20 cellular contexts compared by ENCODE assay signal in the genomic region with DNA sequence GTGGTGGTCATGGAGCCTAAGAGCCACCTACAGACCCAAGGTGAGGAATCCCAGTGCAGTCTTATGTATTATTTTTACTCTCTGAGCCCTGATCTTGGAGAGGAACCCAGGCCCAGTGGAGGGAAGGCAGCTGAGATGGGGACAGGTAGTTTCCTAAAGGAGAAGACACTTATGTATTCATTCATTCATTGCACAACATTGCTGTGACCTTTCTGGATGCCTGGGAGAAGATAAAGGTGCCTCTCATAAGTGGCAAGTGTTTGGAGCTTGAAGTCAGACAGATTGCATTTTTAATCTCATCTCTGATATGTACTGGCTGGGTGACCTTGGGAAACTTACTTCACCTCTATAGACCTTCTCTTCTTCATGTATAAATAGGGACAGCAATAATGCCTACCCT.
DNase-seq lines count a peak whose midpoint lies in the region; ATAC-seq, FAIRE-seq and TF ChIP-seq lines count a peak whose summit lies in the region.
"Had no signal": no experiment of that assay in that cellular context is flagged by ENCODE, and none has a peak within 500 bp of the region (broad histone marks: within the 10 kb centered on the region; RNA-seq: fewer than 3 reads in every experiment).

No MANE protein-coding gene starts in this region.

- TF ChIP-seq EP300 in HepG2 (IDR thresholded peaks at IDR 0.05; ENCODE audit: low read depth in 2 of 2, low read length in 2 of 2) (no peak), HepG2 (CRISPR knock-in tag; IDR thresholded peaks at IDR 0.05; ENCODE audit: borderline replicate concordance) (no peak), K562 (IDR thresholded peaks at IDR 0.05; ENCODE audit: low read length) (no peak)

- in situ Hi-C loops in HepG2 (cut with HindIII; ENCODE audit: extremely low pct_ligation_motif_present, low pct_unique_long_range_greater_than_20kb): no loop called here
- in situ Hi-C loops in K562 (cut with MboI): no loop called here

- ATAC-seq in HepG2 (no peak), right lobe of liver (no peak), K562 (no peak), psoas muscle (no peak), HG02970 (IDR thresholded peaks at IDR 0.05; ENCODE audit: low FRiP score, unreplicated experiment) (no peak), lower lobe of right lung (no peak)
- ATAC-seq: CD8-positive, alpha-beta T cell; GM23338 had no signal

- H3K36me3 ChIP-seq in HepG2 (replicated peaks in 1 of 2; ENCODE audit: control insufficient read depth in 1 of 2, insufficient read depth in 2 of 2, low read length in 2 of 2) (no peaks in the 10 kb centered on the region), right lobe of liver (no peaks in the 10 kb centered on the region), K562 (ENCODE audit: control insufficient read depth, insufficient read depth, low read length) (no peaks in the 10 kb centered on the region), psoas muscle (ENCODE audit: insufficient read depth in 1 of 2, low read depth in 1 of 2) (no peaks in the 10 kb centered on the region), lower lobe of right lung (no peaks in the 10 kb centered on the region)

- TF ChIP-seq POLR2A in HepG2 (IDR thresholded peaks at IDR 0.05; ENCODE audit: insufficient read depth in 1 of 2, low read depth in 2 of 2, low read length in 2 of 2): no peak
- no peak for TF ChIP-seq POLR2A in right lobe of liver (IDR thresholded peaks at IDR 0.05)
- TF ChIP-seq POLR2A in K562 (conservative IDR thresholded peaks at IDR 0.05): no peak

- no peak for TF ChIP-seq CTCF in HepG2 (CRISPR knock-in tag; IDR thresholded peaks at IDR 0.05)
- TF ChIP-seq CTCF in right lobe of liver (IDR thresholded peaks at IDR 0.05): no peak
- TF ChIP-seq CTCF in K562 (IDR thresholded peaks at IDR 0.05 in 2 of 3, conservative IDR thresholded peaks at IDR 0.05 in 1 of 3; ENCODE audit: insufficient read depth in 2 of 3, low read depth in 1 of 3, low read length in 3 of 3): no peak
- no peak for TF ChIP-seq CTCF in psoas muscle (IDR thresholded peaks at IDR 0.05)
- no peak for TF ChIP-seq CTCF in lower lobe of right lung (IDR thresholded peaks at IDR 0.05)

- H3K9ac ChIP-seq in HepG2 (ENCODE audit: insufficient read depth, low read depth, low read length) (no peak overlapping the region), K562 (ENCODE audit: insufficient read depth in 1 of 2, low read depth in 2 of 2, low read length in 2 of 2) (no peak overlapping the region)

- BruUV-seq in HepG2 (replicated peaks; lab: Mats Ljungman, UMichigan) (no TSS peak), K562 (replicated peaks; lab: Mats Ljungman, UMichigan) (no TSS peak)

- no peak for FAIRE-seq in HepG2 (lab: Jason Lieb, UNC)
- FAIRE-seq in K562 (lab: Jason Lieb, UNC): no peak
- FAIRE-seq: D721Med, G401.6, GM12892 had no signal

- H3K4me1 ChIP-seq in HepG2 (ENCODE audit: insufficient read depth, low read length) (peaks cover 80% of the 10 kb centered on the region), right lobe of liver (peaks cover 0 to 46% (median 13%) of the 10 kb centered on the region in 4 donors), K562 (replicated peaks in 1 of 2; ENCODE audit: control insufficient read depth in 2 of 2, insufficient read depth in 2 of 2, low read length in 2 of 2) (peaks cover 45 to 52% of the 10 kb centered on the region in 2 experiments), psoas muscle (peaks cover 55% of the 10 kb centered on the region), lower lobe of right lung (peaks cover 45% of the 10 kb centered on the region)

- no peak overlapping the region for H2AFZ ChIP-seq in HepG2 (ENCODE audit: low read length)
- H2AFZ ChIP-seq in K562 (ENCODE audit: low read depth, low read length): no peak overlapping the region
- H2AFZ ChIP-seq: GM23338 had no signal

- CTCF ChIA-PET in HepG2 (lab: Yijun Ruan, JAX; ENCODE audit: low intra/inter-chr PET ratio, low total read pairs) (no interaction called here), K562 (lab: Yijun Ruan, JAX; ENCODE audit: low intra/inter-chr PET ratio) (no interaction called here)

- H3K27me3 ChIP-seq in HepG2 (ENCODE audit: control insufficient read depth in 1 of 2, insufficient read depth in 2 of 2, low read length in 2 of 2) (no peaks in the 10 kb centered on the region; a peak in 1 of 5 replicates), right lobe of liver (no peaks in the 10 kb centered on the region), K562 (ENCODE audit: control insufficient read depth in 2 of 2, insufficient read depth in 2 of 2, low read length in 2 of 2) (no peaks in the 10 kb centered on the region), psoas muscle (ENCODE audit: insufficient read depth in 3 of 3, low read length in 2 of 3) (no peaks in the 10 kb centered on the region), lower lobe of right lung (ENCODE audit: low read depth) (no peaks in the 10 kb centered on the region)

- H3K79me2 ChIP-seq in HepG2 (ENCODE audit: insufficient read depth, low read length) (no peaks in the 10 kb centered on the region), K562 (ENCODE audit: control insufficient read depth, insufficient read depth, low read length) (no peaks in the 10 kb centered on the region)

- H3K9me1 ChIP-seq in K562 (ENCODE audit: control insufficient read depth, insufficient read depth, low read length): no peaks in the 10 kb centered on the region

- DNase-seq in HepG2 (ENCODE audit: low spot score) (no peak), right lobe of liver (no peak), K562 (ENCODE audit: extremely low read depth in 1 of 4, low spot score in 3 of 4) (no peak), psoas muscle (no peak), NCI-H2196 (lab: John Stamatoyannopoulos, UW; ENCODE audit: unreplicated experiment) (no peak), hippocampal formation (lab: John Stamatoyannopoulos, UW) (no peak), lower lobe of right lung (no peak)
- DNase-seq: 8988T; ACHN; CD8-positive, alpha-beta T cell; COR-L47; DMS153; DMS79 treated with DMSO at 0.1 percent for 48 hours; EL; H7 had no signal

- intact Hi-C loops in HepG2 (cut with micrococcal nuclease; ENCODE audit: unreplicated experiment): loop anchor here (10.0 kb wide), 1 partner anchor 177 kb away; no protein-coding TSS in a partner anchor
- intact Hi-C loops in right lobe of liver (cut with DNase I): loop anchor here in 1 of 2 donors (10.0 kb wide), 1 partner anchor 163 kb away; no protein-coding TSS in a partner anchor
- intact Hi-C loops in K562 (cut with micrococcal nuclease): no loop called here
- intact Hi-C loops in psoas muscle (cut with DNase I): no loop called here
- intact Hi-C loops in lower lobe of right lung (cut with DNase I): no loop called here

- no peak overlapping the region for H3K27ac ChIP-seq in HepG2 (ENCODE audit: extremely low read length, insufficient read depth, low read length)
- H3K27ac ChIP-seq in right lobe of liver: no peak overlapping the region
- no peak overlapping the region for H3K27ac ChIP-seq in K562 (ENCODE audit: extremely low read depth, low read depth, low read length)
- peak overlapping the region; percentile 63 for H3K27ac ChIP-seq in psoas muscle
- no peak overlapping the region for H3K27ac ChIP-seq in lower lobe of right lung

- H4K20me1 ChIP-seq in HepG2 (ENCODE audit: insufficient read depth, low read length) (no peaks in the 10 kb centered on the region), K562 (replicated peaks; ENCODE audit: control insufficient read depth, insufficient read depth, low read length) (no peaks in the 10 kb centered on the region)

- H3K9me3 ChIP-seq in HepG2 (ENCODE audit: low read length) (no peaks in the 10 kb centered on the region), right lobe of liver (no peaks in the 10 kb centered on the region), K562 (replicated peaks; ENCODE audit: control insufficient read depth, insufficient read depth, low read depth, low read length) (no peaks in the 10 kb centered on the region; the same call in 1 of the 2 replicates), psoas muscle (no peaks in the 10 kb centered on the region), lower lobe of right lung (no peaks in the 10 kb centered on the region)

- no peak for TF ChIP-seq RAD21 in HepG2 (CRISPR knock-in tag; IDR thresholded peaks at IDR 0.05)
- TF ChIP-seq RAD21 in K562 (CRISPR knock-in tag; conservative IDR thresholded peaks at IDR 0.05 in 1 of 2, IDR thresholded peaks at IDR 0.05 in 1 of 2): no peak

- POLR2A ChIA-PET in HepG2 (lab: Yijun Ruan, JAX) (interaction anchor here (1.0 kb wide), 1 partner anchor 68 kb away, joined by 4 read pairs; no protein-coding TSS in a partner anchor), K562 (lab: Yijun Ruan, JAX) (no interaction called here)

- H3K4me3 ChIP-seq in HepG2 (replicated peaks in 1 of 3; ENCODE audit: insufficient read depth in 1 of 3, low read depth in 2 of 3, low read length in 3 of 3) (no peak overlapping the region), right lobe of liver (no peak overlapping the region), K562 (no peak overlapping the region), psoas muscle (no peak overlapping the region), lower lobe of right lung (no peak overlapping the region)
- H3K4me3 ChIP-seq: GM23338 had no signal

- H3K4me2 ChIP-seq in HepG2 (ENCODE audit: low read depth, low read length) (no peak overlapping the region), K562 (ENCODE audit: insufficient read depth, low read length) (no peak overlapping the region)
- H3K4me2 ChIP-seq: GM23338 had no signal

TF ChIP-seq in HepG2, 621 proteins besides CTCF, POLR2A, EP300 and RAD21 (continues in another document):
- TF ChIP-seq ZFP36L1 (CRISPR knock-in tag; IDR thresholded peaks at IDR 0.05) (no peak), ZNF468 (CRISPR knock-in tag; IDR thresholded peaks at IDR 0.05) (no peak)
- TF ChIP-seq, protein P1, sequence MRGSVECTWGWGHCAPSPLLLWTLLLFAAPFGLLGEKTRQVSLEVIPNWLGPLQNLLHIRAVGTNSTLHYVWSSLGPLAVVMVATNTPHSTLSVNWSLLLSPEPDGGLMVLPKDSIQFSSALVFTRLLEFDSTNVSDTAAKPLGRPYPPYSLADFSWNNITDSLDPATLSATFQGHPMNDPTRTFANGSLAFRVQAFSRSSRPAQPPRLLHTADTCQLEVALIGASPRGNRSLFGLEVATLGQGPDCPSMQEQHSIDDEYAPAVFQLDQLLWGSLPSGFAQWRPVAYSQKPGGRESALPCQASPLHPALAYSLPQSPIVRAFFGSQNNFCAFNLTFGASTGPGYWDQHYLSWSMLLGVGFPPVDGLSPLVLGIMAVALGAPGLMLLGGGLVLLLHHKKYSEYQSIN (CRISPR knock-in tag; IDR thresholded peaks at IDR 0.05; ENCODE audit: borderline replicate concordance): no peak

TF ChIP-seq in K562, 482 proteins besides CTCF, POLR2A, EP300 and RAD21:
- TF ChIP-seq CEBPB (tag; IDR thresholded peaks at IDR 0.05): peak; percentile 63
- no peak for TF ChIP-seq CEBPG (CRISPR knock-in tag; IDR thresholded peaks at IDR 0.05)
- TF ChIP-seq CEBPG (tag; conservative IDR thresholded peaks at IDR 0.05 in 1 of 2, IDR thresholded peaks at IDR 0.05 in 1 of 2): peak in 1 of 2 experiments; percentile 54; a peak in 1 of 4 replicates
- TF ChIP-seq NFYB (IDR thresholded peaks at IDR 0.05; ENCODE audit: extremely low read depth, insufficient read length): no peak
